In genomic region chr9:76761448-76761847, GRCh38 we compare ENCODE assay signal across 13 cellular contexts. TPM values are rescaled to one million over a fixed set of nuclear protein-coding genes. Genes with fewer than 3 reads are reported as not detected.
DNase-seq lines count a peak whose midpoint lies in the region; ATAC-seq and TF ChIP-seq lines count a peak whose summit lies in the region.
"Had no signal": no experiment of that assay in that cellular context is flagged by ENCODE, and none has a peak within 500 bp of the region (broad histone marks: within the 10 kb centered on the region; RNA-seq: fewer than 3 reads in every experiment).

No MANE protein-coding gene starts in this region.

- no peaks in the 10 kb centered on the region for H3K36me3 Mint-ChIP-seq in MCF 10A (ENCODE audit: insufficient read depth, unreplicated experiment)

- H4K20me1 ChIP-seq in SK-N-SH (ENCODE audit: insufficient read depth): no peaks in the 10 kb centered on the region
- H4K20me1 ChIP-seq: BLaER1 treated with 17β-estradiol and CSF1 and Interleukin-3, amounts not matched to agents 10 nM and 100 nM had no signal

- H3K79me2 ChIP-seq in SK-N-SH (ENCODE audit: insufficient read depth): no peaks in the 10 kb centered on the region

- H2AFZ ChIP-seq in SK-N-SH (ENCODE audit: low read depth): no peak overlapping the region

- no peak for TF ChIP-seq RAD21 in SK-N-SH (IDR thresholded peaks at IDR 0.05; ENCODE audit: low read length)

- H3K9me2 ChIP-seq in SK-N-SH: no peaks in the 10 kb centered on the region

- H3K27ac ChIP-seq in breast epithelium (no peak overlapping the region), SK-N-SH (ENCODE audit: low read depth in 2 of 2, low read length in 1 of 2) (no peak overlapping the region), transverse colon (no peak overlapping the region), adrenal gland (no peak overlapping the region)
- H3K27ac ChIP-seq: BLaER1 treated with 17β-estradiol and CSF1 and Interleukin-3, amounts not matched to agents 10 nM and 100 nM; neutrophil had no signal

- no peak for TF ChIP-seq EP300 in SK-N-SH (IDR thresholded peaks at IDR 0.05; ENCODE audit: borderline replicate concordance in 1 of 2, low read depth in 1 of 2, low read length in 1 of 2)
- no peak for TF ChIP-seq EP300 in transverse colon (IDR thresholded peaks at IDR 0.05; ENCODE audit: low read depth)

- H3K9me3 ChIP-seq in breast epithelium: no peaks in the 10 kb centered on the region
- H3K9me3 ChIP-seq in SK-N-SH: no peaks in the 10 kb centered on the region
- no peaks in the 10 kb centered on the region for H3K9me3 ChIP-seq in transverse colon
- no peaks in the 10 kb centered on the region for H3K9me3 ChIP-seq in adrenal gland (replicated peaks in 1 of 3)
- no peaks in the 10 kb centered on the region for H3K9me3 ChIP-seq in mucosa of descending colon
- H3K9me3 ChIP-seq: BLaER1 treated with 17β-estradiol and CSF1 and Interleukin-3, amounts not matched to agents 10 nM and 100 nM; neutrophil had no signal

- H3K4me1 Mint-ChIP-seq in MCF 10A (ENCODE audit: insufficient read depth, unreplicated experiment): peaks cover 7% of the 10 kb centered on the region
- H3K4me1 Mint-ChIP-seq: activated T-helper 17 cell treated with anti-CD3 and anti-CD28 coated beads, Interleukin-2, amount 50 U/mL, for 72 hours had no signal

- no peak overlapping the region for H3K4me3 ChIP-seq in breast epithelium
- H3K4me3 ChIP-seq in SK-N-SH (ENCODE audit: low read depth in 2 of 2, low read length in 1 of 2): no peak overlapping the region
- H3K4me3 ChIP-seq in transverse colon: no peak overlapping the region
- no peak overlapping the region for H3K4me3 ChIP-seq in adrenal gland
- H3K4me3 ChIP-seq in mucosa of descending colon: no peak overlapping the region
- H3K4me3 ChIP-seq: BLaER1 treated with 17β-estradiol and CSF1 and Interleukin-3, amounts not matched to agents 10 nM and 100 nM had no signal

- POLR2A ChIA-PET in MCF 10A (lab: Yijun Ruan, JAX) (no interaction called here), SK-N-SH (lab: Yijun Ruan, JAX) (no interaction called here)

- no peaks in the 10 kb centered on the region for H3K9me3 Mint-ChIP-seq in MCF 10A (ENCODE audit: unreplicated experiment)
- H3K9me3 Mint-ChIP-seq: activated T-helper 17 cell treated with anti-CD3 and anti-CD28 coated beads, Interleukin-2, amount 50 U/mL, for 72 hours had no signal

- H3K9ac ChIP-seq in SK-N-SH: no peak overlapping the region
- H3K9ac ChIP-seq: BLaER1 treated with 17β-estradiol and CSF1 and Interleukin-3, amounts not matched to agents 10 nM and 100 nM had no signal

- H3K36me3 ChIP-seq in breast epithelium (no peaks in the 10 kb centered on the region), SK-N-SH (replicated peaks in 1 of 2; ENCODE audit: control insufficient read depth in 1 of 2, insufficient read depth in 2 of 2, low read length in 1 of 2) (no peaks in the 10 kb centered on the region), transverse colon (no peaks in the 10 kb centered on the region), adrenal gland (replicated peaks in 1 of 2) (no peaks in the 10 kb centered on the region), mucosa of descending colon (ENCODE audit: low read depth) (no peaks in the 10 kb centered on the region)
- H3K36me3 ChIP-seq: BLaER1 treated with 17β-estradiol and CSF1 and Interleukin-3, amounts not matched to agents 10 nM and 100 nM; neutrophil had no signal

- peak; percentile 10 for DNase-seq in MCF 10A (ENCODE audit: unreplicated experiment)
- DNase-seq in breast epithelium (ENCODE audit: low spot score in 2 of 2): no peak
- DNase-seq in SK-N-SH: no peak
- DNase-seq in glomerular endothelial cell (ENCODE audit: extremely low read depth, low read depth, low spot score): peak; percentile 5
- DNase-seq in transverse colon: no peak
- no peak for DNase-seq in adrenal gland
- no peak for DNase-seq in mucosa of descending colon
- DNase-seq: T-helper 1 cell had no signal

- no peaks in the 10 kb centered on the region for H3K27me3 Mint-ChIP-seq in MCF 10A (ENCODE audit: insufficient read depth, unreplicated experiment)

- H3K4me3 Mint-ChIP-seq in MCF 10A (ENCODE audit: unreplicated experiment): no peak overlapping the region
- H3K4me3 Mint-ChIP-seq: activated T-helper 17 cell treated with anti-CD3 and anti-CD28 coated beads, Interleukin-2, amount 50 U/mL, for 72 hours had no signal

- intact Hi-C loops in MCF 10A (cut with micrococcal nuclease) (loop anchor here (2.0 kb wide), 2 partner anchors 225 to 389 kb away; no protein-coding TSS in a partner anchor), breast epithelium (cut with DNase I; ENCODE audit: low total_unique reads) (no loop called here), transverse colon (cut with DNase I; ENCODE audit: low total_unique reads) (loop anchor here (10.0 kb wide), 1 partner anchor 223 kb away; no protein-coding TSS in a partner anchor), adrenal gland (cut with DNase I) (no loop called here), mucosa of descending colon (cut with DNase I, micrococcal nuclease) (no loop called here)

- H3K4me1 ChIP-seq in breast epithelium (no peaks in the 10 kb centered on the region), SK-N-SH (ENCODE audit: control insufficient read depth in 1 of 2, insufficient read depth in 2 of 2, low read depth in 1 of 2, low read length in 1 of 2) (no peaks in the 10 kb centered on the region), transverse colon (peaks cover 0 to 15% (median 2%) of the 10 kb centered on the region in 4 donors), adrenal gland (replicated peaks in 1 of 2) (no peaks in the 10 kb centered on the region), mucosa of descending colon (ENCODE audit: low read depth) (no peaks in the 10 kb centered on the region)

- H3F3A ChIP-seq in SK-N-SH (replicated peaks; ENCODE audit: insufficient read depth): no peaks in the 10 kb centered on the region

- H3K4me2 ChIP-seq in SK-N-SH: no peak overlapping the region
- H3K4me2 ChIP-seq: BLaER1 treated with 17β-estradiol and CSF1 and Interleukin-3, amounts not matched to agents 10 nM and 100 nM had no signal

- TF ChIP-seq POLR2A in breast epithelium (IDR thresholded peaks at IDR 0.05): no peak
- TF ChIP-seq POLR2A in transverse colon (IDR thresholded peaks at IDR 0.05): no peak
- TF ChIP-seq POLR2A in adrenal gland (IDR thresholded peaks at IDR 0.05): no peak

- peak; percentile 32 for TF ChIP-seq CTCF in MCF 10A (IDR thresholded peaks at IDR 0.05; ENCODE audit: unreplicated experiment)
- TF ChIP-seq CTCF in breast epithelium (IDR thresholded peaks at IDR 0.05): peak in 1 of 3 donors; percentile 11
- TF ChIP-seq CTCF in SK-N-SH (IDR thresholded peaks at IDR 0.05): peak; percentile 64
- TF ChIP-seq CTCF in transverse colon (IDR thresholded peaks at IDR 0.05): peak in 4 of 5 experiments; percentile 26 to 41 (median 29)
- TF ChIP-seq CTCF in adrenal gland (IDR thresholded peaks at IDR 0.05): peak in 2 of 6 experiments; percentile 31 to 40
- no peak for TF ChIP-seq CTCF in mucosa of descending colon (IDR thresholded peaks at IDR 0.05)

- H3K27me3 ChIP-seq in breast epithelium (no peaks in the 10 kb centered on the region), SK-N-SH (ENCODE audit: insufficient read depth) (peaks cover 25% of the 10 kb centered on the region), transverse colon (no peaks in the 10 kb centered on the region), adrenal gland (no peaks in the 10 kb centered on the region)
- H3K27me3 ChIP-seq: BLaER1 treated with 17β-estradiol and CSF1 and Interleukin-3, amounts not matched to agents 10 nM and 100 nM; neutrophil had no signal

- no peak overlapping the region for H3K27ac Mint-ChIP-seq in MCF 10A (ENCODE audit: low read depth, unreplicated experiment)
- H3K27ac Mint-ChIP-seq: activated T-helper 17 cell treated with anti-CD3 and anti-CD28 coated beads, Interleukin-2, amount 50 U/mL, for 72 hours had no signal

- CTCF ChIA-PET in MCF 10A (lab: Yijun Ruan, JAX): interaction anchor here (0.6 to 1.7 kb wide), 8 partner anchors 8 to 400 kb away, joined by 3 to 11 read pairs (median 3); no protein-coding TSS in a partner anchor
- CTCF ChIA-PET in SK-N-SH (lab: Yijun Ruan, JAX): no interaction called here

- BruUV-seq in MCF 10A (replicated peaks; lab: Mats Ljungman, UMichigan): no TSS peak

- in situ Hi-C loops in transverse colon (cut with MboI; ENCODE audit: low pct_ligation_motif_present in 1 of 4, low pct_unique_long_range_greater_than_20kb in 1 of 4, low sequenced_read_pairs in 3 of 4): loop anchor here in 3 of 4 donors (25.0 kb wide), 3 partner anchors 226 to 401 kb away; no protein-coding TSS in a partner anchor

- ATAC-seq in GM19397 (IDR thresholded peaks at IDR 0.05; ENCODE audit: unreplicated experiment) (no peak), mucosa of descending colon (no peak)
- ATAC-seq: activated T-helper 17 cell treated with anti-CD3 and anti-CD28 coated beads, Interleukin-2, amount 50 U/mL, for 72 hours had no signal

- WGBS in SK-N-SH (ENCODE audit: low lambda C conversion rate): 3% methylated on average over 1 of the region's 1 CpG
- WGBS in transverse colon (ENCODE audit: low coverage in 1 of 2), 2 donors: 16 to 40% methylated on average over 1 of the region's 1 CpG
- 3 to 18% (median 6%) methylated on average over 1 of the region's 1 CpG for WGBS in adrenal gland, 4 donors

TF ChIP-seq in SK-N-SH, 30 proteins besides CTCF, POLR2A, EP300 and RAD21:
- TF ChIP-seq SMC3 (IDR thresholded peaks at IDR 0.05; ENCODE audit: low read depth, low read length) (0 out of 2 replicates have a peak, but pooled peaks have one; percentile 7), SIN3A (IDR thresholded peaks at IDR 0.05; ENCODE audit: borderline replicate concordance, low read depth, low read length) (no peak), TCF12 (IDR thresholded peaks at IDR 0.05) (no peak)

RNA-seq across cellular contexts. Expression of gene PCA3, which starts 2.8 kb away (rescaled TPM):
- not detected in 2 replicates for total RNA-seq in MCF 10A (2022)
- total RNA-seq in breast epithelium: under 1 TPM in 2 of 3 donors, not detected in 1; 0.16 to 0.44 TPM
- polyA plus RNA-seq in SK-N-SH (2012; rRNA removed): 0.21 TPM in 2 replicates
- polyA plus RNA-seq in SK-N-SH (2012; cell fraction: cytosol; rRNA removed): 0.18 and 0.22 TPM in 2 replicates
- 0.31 and 0.32 TPM in 2 replicates for polyA plus RNA-seq in SK-N-SH (2012; cell fraction: nucleus; rRNA removed)
- total RNA-seq in glomerular endothelial cell: not detected in 2 replicates
- total RNA-seq in transverse colon: under 1 TPM in 1 of 4 donors, not detected in 3; 0.27 TPM
- total RNA-seq in adrenal gland: under 1 TPM in 2 of 8 donors, not detected in 6; 0.07 to 0.14 TPM
- not detected for polyA plus RNA-seq in adrenal gland
- total RNA-seq in mucosa of descending colon: under 1 TPM in 1 of 3 donors, not detected in 2; 0.38 TPM
- total RNA-seq: activated T-helper 17 cell treated with anti-CD3 and anti-CD28 coated beads, Interleukin-2, amount 50 U/mL, for 72 hours; fibroblast of lung had no signal
- polyA plus RNA-seq: fibroblast of lung had no signal

Comparison
In these comparisons a context has a peak if more than half of its experiments do, and no peak if none do; other contexts are left out.
1. DNase-seq: peak in MCF 10A (single experiment) and glomerular endothelial cell (single experiment); none in breast epithelium (0 of 2), SK-N-SH (single experiment), transverse colon (single experiment), adrenal gland (0 of 7) and mucosa of descending colon (0 of 3).
2. intact Hi-C loops: an anchor here in MCF 10A (2.0 kb wide) and transverse colon (10.0 kb wide); none called in breast epithelium, adrenal gland and mucosa of descending colon.